ENCODE assay signal across 9 cellular contexts in the genomic region with DNA sequence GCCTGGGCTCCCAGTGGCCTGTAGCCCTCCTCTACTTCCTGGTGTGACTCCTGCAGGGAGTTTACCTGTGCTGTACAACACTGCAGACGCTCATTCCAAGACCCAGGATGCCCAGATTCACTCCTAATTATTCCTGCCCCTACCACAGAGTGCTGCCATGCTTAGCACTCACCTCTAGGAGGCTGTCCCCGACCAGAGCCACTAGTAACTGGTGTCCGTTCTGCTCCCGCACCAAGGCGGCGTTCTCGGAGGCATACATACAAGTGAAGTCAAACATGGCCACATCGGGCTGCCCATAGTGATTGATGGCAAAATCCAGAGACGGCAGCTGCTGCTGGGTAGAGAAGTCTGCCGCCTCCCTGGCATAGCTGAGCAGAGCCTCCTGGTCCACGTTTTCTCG.
A peak's percentile ranks its signal among the peaks of the same experiment; 100 is the strongest.
DNase-seq lines count a peak whose midpoint lies in the region; ATAC-seq, FAIRE-seq and TF ChIP-seq lines count a peak whose summit lies in the region.
"Had no signal": no experiment of that assay in that cellular context is flagged by ENCODE, and none has a peak within 500 bp of the region (broad histone marks: within the 10 kb centered on the region; RNA-seq: fewer than 3 reads in every experiment).

No MANE protein-coding gene starts in this region.

- H3K4me1 Mint-ChIP-seq in naive thymus-derived CD4-positive, alpha-beta T cell = peaks cover 0 to 5% (median 4%) of the 10 kb centered on the region in 7 donors

- no peak overlapping the region for H2BK20ac ChIP-seq in IMR-90 (ENCODE audit: low read depth, low read length)

- DNase-seq in IMR-90 (peak; percentile 27), bronchial epithelial cell (ENCODE audit: low read depth) (no peak), kidney tubule cell (ENCODE audit: low spot score) (peak; percentile 57), thoracic aorta (ENCODE audit: low spot score) (no peak), NCI-H2196 treated with DMSO at 0.1 percent for 48 hours (lab: John Stamatoyannopoulos, UW; ENCODE audit: unreplicated experiment) (no peak)
- DNase-seq in naive thymus-derived CD4-positive, alpha-beta T cell = no peak
- DNase-seq: Peyer's patch had no signal

- H3K9me1 ChIP-seq in IMR-90 (ENCODE audit: insufficient read depth, low read length) = no peaks in the 10 kb centered on the region

- no peaks in the 10 kb centered on the region for H3K27me3 ChIP-seq in IMR-90 (ENCODE audit: control insufficient read depth, insufficient read depth, low read length)
- H3K27me3 ChIP-seq in bronchial epithelial cell (ENCODE audit: control insufficient read depth, insufficient read depth, low read length) = no peaks in the 10 kb centered on the region
- no peaks in the 10 kb centered on the region for H3K27me3 ChIP-seq in thoracic aorta (replicated peaks; ENCODE audit: insufficient read depth)
- no peaks in the 10 kb centered on the region for H3K27me3 ChIP-seq in naive thymus-derived CD4-positive, alpha-beta T cell (ENCODE audit: control insufficient read depth in 2 of 2, insufficient read depth in 2 of 2, low read length in 2 of 2)
- H3K27me3 ChIP-seq: Peyer's patch had no signal

- H4K5ac ChIP-seq in IMR-90 (ENCODE audit: low read depth, low read length) = no peak overlapping the region

- H3K36me3 Mint-ChIP-seq in naive thymus-derived CD4-positive, alpha-beta T cell = peaks cover 3 to 39% (median 13%) of the 10 kb centered on the region in 5 donors

- H3K27me3 Mint-ChIP-seq in naive thymus-derived CD4-positive, alpha-beta T cell = no peaks in the 10 kb centered on the region

- peaks cover 4 to 7% of the 10 kb centered on the region in 2 experiments; a peak in 2 of 4 replicates for H3K79me1 ChIP-seq in IMR-90 (ENCODE audit: low read depth in 1 of 2, low read length in 2 of 2)

- no peak overlapping the region for H3K56ac ChIP-seq in IMR-90 (ENCODE audit: extremely low read depth, insufficient read depth, low read length)

- no peak overlapping the region for H3K9ac ChIP-seq in IMR-90 (ENCODE audit: low read depth, low read length)

- no peak overlapping the region for H4K91ac ChIP-seq in IMR-90 (ENCODE audit: insufficient read depth, low read depth, low read length)

- no peak overlapping the region for H3K4ac ChIP-seq in IMR-90 (ENCODE audit: low read depth, low read length)

- intact Hi-C loops in IMR-90 (cut with micrococcal nuclease) = no loop called here
- intact Hi-C loops in naive thymus-derived CD4-positive, alpha-beta T cell (cut with micrococcal nuclease) = no loop called here

- no peak overlapping the region for H2BK15ac ChIP-seq in IMR-90 (ENCODE audit: low read depth, low read length)

- no peaks in the 10 kb centered on the region for H4K20me1 ChIP-seq in IMR-90 (ENCODE audit: insufficient read depth, low read length)

- no peaks in the 10 kb centered on the region for H3K9me3 Mint-ChIP-seq in naive thymus-derived CD4-positive, alpha-beta T cell

- TF ChIP-seq CTCF in IMR-90 (conservative IDR thresholded peaks at IDR 0.05; ENCODE audit: low read depth, low read length) (peak; percentile 32; the same call in 1 of the 2 replicates), bronchial epithelial cell (IDR thresholded peaks at IDR 0.05; ENCODE audit: insufficient read depth, low read length, severe bottlenecking) (peak; percentile 50), thoracic aorta (IDR thresholded peaks at IDR 0.05) (peak; percentile 35)

- no peak overlapping the region for H2AFZ ChIP-seq in IMR-90 (replicated peaks; ENCODE audit: low read length, poor library complexity)

- H3K4me2 ChIP-seq in IMR-90 (ENCODE audit: low read depth, low read length) = no peak overlapping the region

- H3K4me3 ChIP-seq in IMR-90 (ENCODE audit: insufficient read depth, low read depth, low read length) (no peak overlapping the region), bronchial epithelial cell (ENCODE audit: low read depth, low read length) (no peak overlapping the region), thoracic aorta (no peak overlapping the region)
- no peak overlapping the region for H3K4me3 ChIP-seq in naive thymus-derived CD4-positive, alpha-beta T cell (ENCODE audit: low read length)
- H3K4me3 ChIP-seq: Peyer's patch had no signal

- in situ Hi-C loops in IMR-90 (cut with MboI; ENCODE audit: low sequenced_read_pairs) = no loop called here

- dilution Hi-C loops in IMR-90 (cut with HindIII; ENCODE audit: low sequenced_read_pairs, unreplicated experiment) = no loop called here

- no peak overlapping the region for H3K27ac Mint-ChIP-seq in naive thymus-derived CD4-positive, alpha-beta T cell

- no peak overlapping the region for H2AK5ac ChIP-seq in IMR-90 (ENCODE audit: low read depth, low read length)

- H3K9me3 ChIP-seq in IMR-90 (ENCODE audit: control insufficient read depth, insufficient read depth, low read length) = no peaks in the 10 kb centered on the region
- H3K9me3 ChIP-seq in thoracic aorta = no peaks in the 10 kb centered on the region
- no peaks in the 10 kb centered on the region for H3K9me3 ChIP-seq in naive thymus-derived CD4-positive, alpha-beta T cell (ENCODE audit: control insufficient read depth in 2 of 3, low read length in 3 of 3)
- H3K9me3 ChIP-seq: Peyer's patch had no signal

- no TSS peak for BruUV-seq in IMR-90 (replicated peaks; lab: Mats Ljungman, UMichigan)

- no peak for TF ChIP-seq POLR2A in IMR-90 (IDR thresholded peaks at IDR 0.05; ENCODE audit: low read depth, low read length)

- H3K36me3 ChIP-seq in IMR-90 (ENCODE audit: control insufficient read depth, insufficient read depth, low read length) (peaks cover 39% of the 10 kb centered on the region), bronchial epithelial cell (ENCODE audit: control insufficient read depth, insufficient read depth, low read length) (peaks cover 20% of the 10 kb centered on the region), thoracic aorta (peaks cover 26% of the 10 kb centered on the region)
- no peaks in the 10 kb centered on the region for H3K36me3 ChIP-seq in naive thymus-derived CD4-positive, alpha-beta T cell (ENCODE audit: control insufficient read depth in 2 of 3, insufficient read depth in 3 of 3, low read length in 3 of 3)

- ATAC-seq in IMR-90 (ENCODE audit: low read depth) (peak; percentile 54), thoracic aorta (ENCODE audit: insufficient number of reproducible peaks, low FRiP score, low read depth) (no peak), HG03378 (IDR thresholded peaks at IDR 0.05; ENCODE audit: unreplicated experiment) (no peak)
- no peak for ATAC-seq in naive thymus-derived CD4-positive, alpha-beta T cell

- no peak overlapping the region for H3K14ac ChIP-seq in IMR-90 (replicated peaks; ENCODE audit: low read depth, low read length)

- H3K23ac ChIP-seq in IMR-90 (ENCODE audit: low read depth, low read length) = no peak overlapping the region

- no peak overlapping the region for H4K8ac ChIP-seq in IMR-90 (ENCODE audit: low read depth in 2 of 2, low read length in 2 of 2)

- no peak overlapping the region for H2AK9ac ChIP-seq in IMR-90 (replicated peaks; ENCODE audit: low read depth, low read length, poor library complexity)

- no peaks in the 10 kb centered on the region for H3K4me1 ChIP-seq in IMR-90 (ENCODE audit: control insufficient read depth, insufficient read depth, low read length)
- H3K4me1 ChIP-seq in thoracic aorta (ENCODE audit: control insufficient read depth in 1 of 2, low read depth in 2 of 2) = peaks cover 0 to 5% of the 10 kb centered on the region in 2 donors
- no peaks in the 10 kb centered on the region for H3K4me1 ChIP-seq in naive thymus-derived CD4-positive, alpha-beta T cell (ENCODE audit: control insufficient read depth in 2 of 2, insufficient read depth in 2 of 2, low read length in 2 of 2)

- CTCF ChIA-PET in IMR-90 (lab: Yijun Ruan, JAX) = interaction anchor here (0.6 kb wide), 1 partner anchor 135 kb away, joined by 3 read pairs; no protein-coding TSS in a partner anchor
- CTCF ChIA-PET in naive thymus-derived CD4-positive, alpha-beta T cell (lab: Charles Lee) = no interaction called here

- no peak overlapping the region for H3K4me3 Mint-ChIP-seq in naive thymus-derived CD4-positive, alpha-beta T cell

- H3K18ac ChIP-seq in IMR-90 (ENCODE audit: low read depth, low read length) = no peak overlapping the region

- FAIRE-seq in bronchial epithelial cell (lab: Jason Lieb, UNC) = no peak
- FAIRE-seq: GM19239 had no signal

- POLR2A ChIA-PET in IMR-90 (lab: Charles Lee; ENCODE audit: unreplicated experiment) = no interaction called here
- POLR2A ChIA-PET in naive thymus-derived CD4-positive, alpha-beta T cell (lab: Charles Lee) = no interaction called here

- peak; percentile 52 for TF ChIP-seq RAD21 in IMR-90 (IDR thresholded peaks at IDR 0.05; ENCODE audit: low read length)

- H2BK120ac ChIP-seq in IMR-90 (ENCODE audit: low read depth, low read length) = no peak overlapping the region

- WGBS in IMR-90 (ENCODE audit: extremely low coverage in 2 of 2, insufficient read length in 1 of 2), 2 experiments = 64% methylated on average over 2 of the region's 12 CpGs; no CpG with 5 or more reads in 1 of the 2 experiments

- H2BK5ac ChIP-seq in IMR-90 (ENCODE audit: low read depth, low read length, poor library complexity, severe bottlenecking) = no peak overlapping the region

- H3K27ac ChIP-seq in IMR-90 (ENCODE audit: insufficient read depth, low read length) (no peak overlapping the region), thoracic aorta (no peak overlapping the region)
- no peak overlapping the region for H3K27ac ChIP-seq in naive thymus-derived CD4-positive, alpha-beta T cell (ENCODE audit: low read depth, low read length)
- H3K27ac ChIP-seq: Peyer's patch had no signal

TF ChIP-seq in IMR-90, 13 proteins besides CTCF, POLR2A, EP300 and RAD21:
- TF ChIP-seq MAFK (IDR thresholded peaks at IDR 0.05; ENCODE audit: low read depth, low read length) (no peak), SMC3 (IDR thresholded peaks at IDR 0.05; ENCODE audit: low read depth, low read length) (0 out of 2 replicates have a peak, but pooled peaks have one; percentile 21), NFE2L2 (IDR thresholded peaks at IDR 0.05; ENCODE audit: low read depth, low read length) (no peak), MXI1 (IDR thresholded peaks at IDR 0.05; ENCODE audit: borderline replicate concordance, low read depth, low read length) (no peak), CHD1 (IDR thresholded peaks at IDR 0.05; ENCODE audit: low read depth, low read length) (no peak)
- TF ChIP-seq, protein P1, sequence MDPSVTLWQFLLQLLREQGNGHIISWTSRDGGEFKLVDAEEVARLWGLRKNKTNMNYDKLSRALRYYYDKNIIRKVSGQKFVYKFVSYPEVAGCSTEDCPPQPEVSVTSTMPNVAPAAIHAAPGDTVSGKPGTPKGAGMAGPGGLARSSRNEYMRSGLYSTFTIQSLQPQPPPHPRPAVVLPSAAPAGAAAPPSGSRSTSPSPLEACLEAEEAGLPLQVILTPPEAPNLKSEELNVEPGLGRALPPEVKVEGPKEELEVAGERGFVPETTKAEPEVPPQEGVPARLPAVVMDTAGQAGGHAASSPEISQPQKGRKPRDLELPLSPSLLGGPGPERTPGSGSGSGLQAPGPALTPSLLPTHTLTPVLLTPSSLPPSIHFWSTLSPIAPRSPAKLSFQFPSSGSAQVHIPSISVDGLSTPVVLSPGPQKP (IDR thresholded peaks at IDR 0.05; ENCODE audit: borderline replicate concordance, low read depth, low read length) = no peak

Comparison
In these comparisons a context has a peak if more than half of its experiments do, and no peak if none do; other contexts are left out.
1. DNase-seq: peak in IMR-90 (single experiment) and kidney tubule cell (single experiment); none in bronchial epithelial cell (single experiment), thoracic aorta (single experiment), NCI-H2196 treated with DMSO at 0.1 percent for 48 hours (single experiment) and naive thymus-derived CD4-positive, alpha-beta T cell (0 of 9).
2. Peak in every context shown above with its lines, with median percentiles within 50 percentile points of each other: CTCF ChIP-seq.